10 cellular contexts compared by ENCODE assay signal in genomic region chr1:40232444-40232843, GRCh38. TPM values are rescaled to one million over a fixed set of nuclear protein-coding genes. Genes with fewer than 3 reads are reported as not detected.
DNase-seq lines count a peak whose midpoint lies in the region; ATAC-seq and TF ChIP-seq lines count a peak whose summit lies in the region.
"Had no signal": no experiment of that assay in that cellular context is flagged by ENCODE, and none has a peak within 500 bp of the region (broad histone marks: within the 10 kb centered on the region; RNA-seq: fewer than 3 reads in every experiment).

No MANE protein-coding gene starts in this region.

- peaks cover 30% of the 10 kb centered on the region for H3K4me1 Mint-ChIP-seq in activated CD4-positive, alpha-beta T cell treated with anti-CD3 and anti-CD28 coated beads for 36 hours

- intact Hi-C loops in activated CD4-positive, alpha-beta T cell treated with anti-CD3 and anti-CD28 coated beads for 36 hours (cut with DNase I, micrococcal nuclease), result no loop called here
- intact Hi-C loops in esophagus squamous epithelium (cut with DNase I), result no loop called here

- H3K36me3 ChIP-seq in esophagus squamous epithelium, result peaks cover 0 to 99% (median 32%) of the 10 kb centered on the region in 3 donors

- no peaks in the 10 kb centered on the region for H3K9me3 ChIP-seq in esophagus squamous epithelium

- no peak overlapping the region for H3K4me3 Mint-ChIP-seq in activated CD4-positive, alpha-beta T cell treated with anti-CD3 and anti-CD28 coated beads for 36 hours
- H3K4me3 Mint-ChIP-seq: IgD-negative memory B cell had no signal

- ATAC-seq in HG03045 (IDR thresholded peaks at IDR 0.05; ENCODE audit: unreplicated experiment), result peak; percentile 72
- peak; percentile 89 for ATAC-seq in activated CD4-positive, alpha-beta T cell treated with anti-CD3 and anti-CD28 coated beads for 36 hours

- H3K27me3 Mint-ChIP-seq in activated CD4-positive, alpha-beta T cell treated with anti-CD3 and anti-CD28 coated beads for 36 hours, result no peaks in the 10 kb centered on the region
- H3K27me3 Mint-ChIP-seq: IgD-negative memory B cell had no signal

- TF ChIP-seq POLR2A in esophagus squamous epithelium (IDR thresholded peaks at IDR 0.05), result no peak

- CTCF ChIA-PET in activated CD4-positive, alpha-beta T cell treated with anti-CD3 and anti-CD28 coated beads for 36 hours (lab: Charles Lee), result interaction anchor here (0.9 to 1.5 kb wide), 2 partner anchors 9 to 51 kb away, joined by 3 to 10 read pairs; no protein-coding TSS in a partner anchor

- peak overlapping the region; percentile 19 for H3K27ac Mint-ChIP-seq in activated CD4-positive, alpha-beta T cell treated with anti-CD3 and anti-CD28 coated beads for 36 hours

- H3K4me1 ChIP-seq in esophagus squamous epithelium, result no peaks in the 10 kb centered on the region

- no peaks in the 10 kb centered on the region for H3K9me3 Mint-ChIP-seq in activated CD4-positive, alpha-beta T cell treated with anti-CD3 and anti-CD28 coated beads for 36 hours (ENCODE audit: low read depth)

- H3K27me3 ChIP-seq in esophagus squamous epithelium, result no peaks in the 10 kb centered on the region

- no peak for TF ChIP-seq CTCF in esophagus squamous epithelium (IDR thresholded peaks at IDR 0.05)

- peaks cover 67% of the 10 kb centered on the region for H3K36me3 Mint-ChIP-seq in activated CD4-positive, alpha-beta T cell treated with anti-CD3 and anti-CD28 coated beads for 36 hours (ENCODE audit: low read depth)

- POLR2A ChIA-PET in activated CD4-positive, alpha-beta T cell treated with anti-CD3 and anti-CD28 coated beads for 36 hours (lab: Charles Lee), result interaction anchor here (0.6 to 0.7 kb wide), 3 partner anchors 116 to 280 kb away, joined by 3 to 8 read pairs (median 3); no protein-coding TSS in a partner anchor

- H3K27ac ChIP-seq in caudate nucleus (ENCODE audit: low read depth, low read length) (no peak overlapping the region), esophagus squamous epithelium (no peak overlapping the region)

- no peak overlapping the region for H3K4me3 ChIP-seq in esophagus squamous epithelium

- 89% methylated on average over 4 of the region's 4 CpGs for WGBS in esophagus squamous epithelium, 2 donors

- peak; percentile 25 for DNase-seq in GM19238 (ENCODE audit: insufficient read length, low spot score)
- peak; percentile 83 for DNase-seq in activated CD4-positive, alpha-beta T cell treated with anti-CD3 and anti-CD28 coated beads for 36 hours
- DNase-seq in stimulated activated CD4-positive, alpha-beta T cell treated with anti-CD3 and anti-CD28 coated beads, Interleukin-4, amount 100 ng/mL, for 4 hours, result peak; percentile 25 to 42
- no peak for DNase-seq in nucleus accumbens (lab: John Stamatoyannopoulos, UW)
- no peak for DNase-seq in caudate nucleus (lab: John Stamatoyannopoulos, UW)
- no peak for DNase-seq in esophagus squamous epithelium (lab: John Stamatoyannopoulos, UW)
- DNase-seq in medulla oblongata (ENCODE audit: extremely low spot score), result no peak

RNA-seq across cellular contexts. Expression of gene TMCO2, which starts 15.3 kb away (rescaled TPM):
- total RNA-seq in activated CD4-positive, alpha-beta T cell treated with anti-CD3 and anti-CD28 coated beads for 36 hours, result not detected
- total RNA-seq in esophagus squamous epithelium, result not detected
- total RNA-seq: epithelial cell of proximal tubule had no signal

RNA-seq across cellular contexts. Expression of gene ZMPSTE24, which starts 25.6 kb away (rescaled TPM):
- total RNA-seq in activated CD4-positive, alpha-beta T cell treated with anti-CD3 and anti-CD28 coated beads for 36 hours, result 10 to 100 TPM; 20.7 to 23.0 TPM
- total RNA-seq in esophagus squamous epithelium, result 10 to 100 TPM; 26.2 to 47.1 (median 39.0) TPM

Comparison
In these comparisons a context has a peak if more than half of its experiments do, and no peak if none do; other contexts are left out.
1. DNase-seq: peak in GM19238 (single experiment), activated CD4-positive, alpha-beta T cell treated with anti-CD3 and anti-CD28 coated beads for 36 hours (single experiment) and stimulated activated CD4-positive, alpha-beta T cell treated with anti-CD3 and anti-CD28 coated beads, Interleukin-4, amount 100 ng/mL, for 4 hours (2 of 2); none in nucleus accumbens (0 of 56), caudate nucleus (0 of 61), esophagus squamous epithelium (single experiment) and medulla oblongata (single experiment).